Comparison of ENCODE assay signal across 9 cellular contexts in genomic region chr4:127623755-127624087, GRCh38. TPM values are rescaled to one million over a fixed set of nuclear protein-coding genes. Genes with fewer than 3 reads are reported as not detected.
DNase-seq lines count a peak whose midpoint lies in the region; ATAC-seq, FAIRE-seq and TF ChIP-seq lines count a peak whose summit lies in the region.
"Had no signal": no experiment of that assay in that cellular context is flagged by ENCODE, and none has a peak within 500 bp of the region (broad histone marks: within the 10 kb centered on the region; RNA-seq: fewer than 3 reads in every experiment).

No MANE protein-coding gene starts in this region.

- H3K9me3 ChIP-seq in astrocyte (ENCODE audit: insufficient read depth, low read depth, low read length) = no peaks in the 10 kb centered on the region
- no peaks in the 10 kb centered on the region for H3K9me3 ChIP-seq in keratinocyte (ENCODE audit: control insufficient read depth, low read depth, low read length)
- H3K9me3 ChIP-seq in stomach smooth muscle (ENCODE audit: control insufficient read depth in 2 of 2, low read length in 2 of 2) = no peaks in the 10 kb centered on the region

- H3K27me3 ChIP-seq in astrocyte (ENCODE audit: insufficient read depth, low read length) (no peaks in the 10 kb centered on the region), keratinocyte (ENCODE audit: control insufficient read depth, extremely low read depth, insufficient read depth, low read length) (peaks cover 22% of the 10 kb centered on the region), stomach smooth muscle (ENCODE audit: control insufficient read depth in 1 of 2, insufficient read depth in 2 of 2, low read length in 2 of 2) (peaks cover 0 to 17% of the 10 kb centered on the region in 2 donors)

- no peaks in the 10 kb centered on the region for H3K36me3 ChIP-seq in astrocyte (ENCODE audit: insufficient read depth, low read length)
- H3K36me3 ChIP-seq in keratinocyte (ENCODE audit: control insufficient read depth in 2 of 2, extremely low read depth in 1 of 2, insufficient read depth in 2 of 2, low read length in 2 of 2) = no peaks in the 10 kb centered on the region
- no peaks in the 10 kb centered on the region for H3K36me3 ChIP-seq in stomach smooth muscle (ENCODE audit: control insufficient read depth in 2 of 2, insufficient read depth in 2 of 2, low read length in 2 of 2)

- H4K20me1 ChIP-seq in astrocyte (ENCODE audit: insufficient read depth, low read length) (no peaks in the 10 kb centered on the region), keratinocyte (ENCODE audit: control insufficient read depth, extremely low read depth, insufficient read depth, low read length) (no peaks in the 10 kb centered on the region)

- FAIRE-seq in astrocyte (lab: Jason Lieb, UNC) (no peak), keratinocyte (lab: Jason Lieb, UNC) (no peak), HTR-8/SVneo (lab: Jason Lieb, UNC) (no peak)
- FAIRE-seq: A204.1 had no signal

- no peaks in the 10 kb centered on the region for H3K9me1 ChIP-seq in keratinocyte (ENCODE audit: control insufficient read depth, extremely low read depth, insufficient read depth, low read length)

- H3K9me3 Mint-ChIP-seq in astrocyte (ENCODE audit: unreplicated experiment) = no peaks in the 10 kb centered on the region

- ATAC-seq in HG03378 (IDR thresholded peaks at IDR 0.05; ENCODE audit: unreplicated experiment) = no peak
- no peak for ATAC-seq in GM18520 (IDR thresholded peaks at IDR 0.05; ENCODE audit: unreplicated experiment)

- H3K27me3 Mint-ChIP-seq in astrocyte (ENCODE audit: low read depth, unreplicated experiment) = peaks cover 16% of the 10 kb centered on the region

- no peaks in the 10 kb centered on the region for H3K36me3 Mint-ChIP-seq in astrocyte (ENCODE audit: low read depth, unreplicated experiment)

- peak overlapping the region; percentile 95 for H3K4me3 ChIP-seq in astrocyte (ENCODE audit: insufficient read depth, low read depth, low read length)
- H3K4me3 ChIP-seq in keratinocyte (ENCODE audit: control insufficient read depth in 2 of 3, extremely low read depth in 1 of 3, insufficient read depth in 2 of 3, low read depth in 1 of 3, low read length in 3 of 3) = peak overlapping the region; percentile 55 to 79 (median 62)
- peak overlapping the region; percentile 67 to 74 for H3K4me3 ChIP-seq in stomach smooth muscle (ENCODE audit: low read length in 2 of 2)

- H2AFZ ChIP-seq in astrocyte (ENCODE audit: low read depth, low read length) = peak overlapping the region; percentile 97
- H2AFZ ChIP-seq in keratinocyte (ENCODE audit: control insufficient read depth, low read length) = peak overlapping the region; percentile 78

- H3K4me1 ChIP-seq in astrocyte (ENCODE audit: insufficient read depth, low read length) = peaks cover 4% of the 10 kb centered on the region
- H3K4me1 ChIP-seq in keratinocyte (ENCODE audit: control insufficient read depth, extremely low read depth, insufficient read depth, low read length) = peaks cover 6% of the 10 kb centered on the region
- peaks cover 4% of the 10 kb centered on the region for H3K4me1 ChIP-seq in stomach smooth muscle (ENCODE audit: control insufficient read depth, insufficient read depth, low read length)

- dilution Hi-C loops in keratinocyte (cut with MboI; ENCODE audit: extremely low pct_ligation_motif_present, low sequenced_read_pairs) = no loop called here

- TF ChIP-seq CTCF in astrocyte (IDR thresholded peaks at IDR 0.05; ENCODE audit: insufficient read depth, low read depth, low read length) (no peak), keratinocyte (optimal IDR thresholded peaks at IDR 0.05 in 1 of 3, IDR thresholded peaks at IDR 0.05 in 1 of 3, conservative IDR thresholded peaks at IDR 0.05 in 1 of 3; ENCODE audit: extremely low read depth in 1 of 3, insufficient read depth in 2 of 3, low read length in 3 of 3) (no peak)

- no peaks in the 10 kb centered on the region for H3K4me1 Mint-ChIP-seq in astrocyte (ENCODE audit: low read depth, unreplicated experiment)

- H3K79me2 ChIP-seq in astrocyte (ENCODE audit: insufficient read depth, low read length) = no peaks in the 10 kb centered on the region
- H3K79me2 ChIP-seq in keratinocyte (ENCODE audit: control insufficient read depth, insufficient read depth, low read length) = no peaks in the 10 kb centered on the region

- H3K4me2 ChIP-seq in astrocyte (ENCODE audit: low read length) = peak overlapping the region; percentile 96
- H3K4me2 ChIP-seq in keratinocyte (ENCODE audit: control insufficient read depth, extremely low read depth, insufficient read depth, low read depth, low read length) = peak overlapping the region; percentile 85

- H3K27ac Mint-ChIP-seq in astrocyte (ENCODE audit: unreplicated experiment) = peak overlapping the region; percentile 53

- peak overlapping the region; percentile 90 for H3K4me3 Mint-ChIP-seq in astrocyte (ENCODE audit: unreplicated experiment)

- peak overlapping the region; percentile 89 for H3K9ac ChIP-seq in astrocyte (ENCODE audit: low read length)
- peak overlapping the region; percentile 35 for H3K9ac ChIP-seq in keratinocyte (ENCODE audit: control insufficient read depth, extremely low read depth, insufficient read depth, low read length)
- H3K9ac ChIP-seq in stomach smooth muscle (ENCODE audit: low read length in 2 of 2) = peak overlapping the region in 1 of 2 donors; percentile 16

- H3K27ac ChIP-seq in astrocyte (ENCODE audit: low read depth, low read length) = peak overlapping the region; percentile 60
- no peak overlapping the region for H3K27ac ChIP-seq in keratinocyte (ENCODE audit: control insufficient read depth, insufficient read depth, low read length)
- H3K27ac ChIP-seq in stomach smooth muscle (ENCODE audit: low read length) = no peak overlapping the region

- peak; percentile 30 for DNase-seq in DMS53 (lab: John Stamatoyannopoulos, UW)
- no peak for DNase-seq in DMS53 treated with DMSO at 0.1 percent for 48 hours (lab: John Stamatoyannopoulos, UW; ENCODE audit: unreplicated experiment)
- no peak for DNase-seq in astrocyte (ENCODE audit: low read depth)
- no peak for DNase-seq in keratinocyte (ENCODE audit: low read depth, low spot score)
- no peak for DNase-seq in HTR-8/SVneo (ENCODE audit: insufficient read length, low spot score)

RNA-seq across cellular contexts. Expression of gene INTU, which starts 9.0 kb away (rescaled TPM):
- total RNA-seq in astrocyte = 21.9 and 25.1 TPM in 2 replicates
- 1.8 to 7.0 TPM (median 5.0 TPM) in 3 replicates for polyA plus RNA-seq in keratinocyte
- 12.5 TPM for polyA plus RNA-seq in keratinocyte (2011; ENCODE audit: low read depth)
- 0.83 and 1.9 TPM in 2 replicates for polyA plus RNA-seq in keratinocyte (2011; cell fraction: cytosol; rRNA removed)
- 20.6 and 21.9 TPM in 2 replicates for polyA plus RNA-seq in keratinocyte (2011; cell fraction: nucleus; rRNA removed)
- polyA plus RNA-seq in keratinocyte (2012; ENCODE audit: low replicate concordance) = 1.6 and 2.8 TPM in 2 replicates
- 1.2 to 10.3 TPM (median 7.0 TPM) in 3 replicates for polyA minus RNA-seq in keratinocyte
- 4.4 TPM for polyA minus RNA-seq in keratinocyte (2011; cell fraction: cytosol; rRNA and poly(A)+ RNA removed)
- polyA minus RNA-seq in keratinocyte (2011; cell fraction: nucleus; rRNA and poly(A)+ RNA removed) = 8.2 and 17.9 TPM in 2 replicates
